ENCODE assay signal across 8 cellular contexts in the genomic region with DNA sequence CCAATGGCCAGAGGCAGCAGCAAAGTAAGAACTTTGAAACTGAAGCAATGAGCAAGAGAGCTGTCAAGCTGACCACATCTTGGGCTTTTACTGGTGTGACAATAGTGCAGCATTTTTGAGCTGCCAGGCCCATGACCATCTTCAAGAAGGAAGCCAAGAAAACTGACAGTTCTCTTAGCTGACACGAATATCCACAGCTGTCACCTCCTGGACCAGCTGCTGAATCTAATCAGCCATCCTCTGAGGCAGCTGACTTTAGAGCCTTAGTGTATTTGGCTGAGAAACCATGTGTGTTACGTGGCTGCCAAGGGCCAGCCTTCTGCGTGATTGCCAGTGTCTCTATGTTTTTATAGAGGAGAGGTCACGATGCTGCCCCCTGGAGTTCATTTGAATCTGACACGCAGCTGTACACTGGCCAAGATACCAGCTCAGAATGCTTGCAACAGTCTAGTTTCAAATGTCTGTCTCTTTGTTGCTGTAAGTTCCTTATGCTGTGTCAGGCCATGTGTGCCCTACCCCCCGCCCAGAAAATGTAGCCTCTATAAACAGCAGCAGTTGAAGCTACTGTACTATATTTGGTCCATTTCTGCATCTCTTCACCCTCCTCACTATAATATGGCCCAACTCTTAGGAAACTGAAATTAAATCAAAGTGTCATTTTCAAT. TPM values are rescaled to one million over a fixed set of nuclear protein-coding genes. Genes with fewer than 3 reads are reported as not detected.
DNase-seq lines count a peak whose midpoint lies in the region; ATAC-seq and TF ChIP-seq lines count a peak whose summit lies in the region.

No MANE protein-coding gene starts in this region.

- no peaks in the 10 kb centered on the region for H3K4me1 Mint-ChIP-seq in T-cell

- H3K36me3 Mint-ChIP-seq in T-cell, result no peaks in the 10 kb centered on the region

- ATAC-seq in HG02678 (IDR thresholded peaks at IDR 0.05; ENCODE audit: unreplicated experiment), result peak; percentile 90
- ATAC-seq in T-cell (replicated peaks in 1 of 4), result peak; percentile 36 to 61 (median 47)
- peak; percentile 98 for ATAC-seq in left lobe of liver

- H3K27me3 Mint-ChIP-seq in T-cell, result peaks cover 1 to 5% of the 10 kb centered on the region in 2 donors

- in situ Hi-C loops in GM13977 (cut with MboI; ENCODE audit: low pct_unique_long_range_greater_than_20kb, low sequenced_read_pairs, unreplicated experiment), result loop anchor here (25.0 kb wide), 1 partner anchor 498 kb away; no protein-coding TSS in a partner anchor

- H3K9me3 Mint-ChIP-seq in T-cell, result no peaks in the 10 kb centered on the region

- POLR2A ChIA-PET in T-cell (lab: Charles Lee), result no interaction called here

- DNase-seq in A172 (ENCODE audit: low spot score) (peak; percentile 84), GM13977 (ENCODE audit: low spot score) (peak; percentile 8), NCI-H1092 (lab: John Stamatoyannopoulos, UW) (peak; percentile 54), T-cell (peak in 19 of 34 experiments; percentile 1 to 29 (median 10)), cerebellar cortex (ENCODE audit: low spot score) (peak; percentile 46), left lobe of liver (ENCODE audit: low spot score) (peak; percentile 89)
- DNase-seq in stimulated activated CD4-positive, alpha-beta T cell treated with anti-CD3 and anti-CD28 coated beads, TNF-alpha, amount 100 ng/mL, for 48 hours (ENCODE audit: low read depth in 3 of 3), result peak in 2 of 3 donors; percentile 3 to 30

- TF ChIP-seq CTCF in GM13977 (IDR thresholded peaks at IDR 0.05; ENCODE audit: extremely low read depth, insufficient read depth, missing control alignments), result peak; percentile 57

- CTCF ChIA-PET in T-cell (lab: Charles Lee), result interaction anchor here (0.6 to 1.3 kb wide), 7 partner anchors 12 to 891 kb away, joined by 3 to 4 read pairs (median 3); no protein-coding TSS in a partner anchor

- no peak overlapping the region for H3K4me3 Mint-ChIP-seq in T-cell

- no peak overlapping the region for H3K27ac Mint-ChIP-seq in T-cell

RNA-seq across cellular contexts. Expression of a gene that starts 39.7 kb away (rescaled TPM):
- total RNA-seq in A172 (2014; rRNA removed; shearing (Covaris generic)), result 0.69 and 0.88 TPM in 2 replicates
- total RNA-seq in T-cell, result under 1 TPM in 1 of 5 donors, not detected in 4; 0.15 TPM
- total RNA-seq in left lobe of liver, result 17.1 TPM

Comparison
In these comparisons a context has a peak if more than half of its experiments do, and no peak if none do; other contexts are left out.
1. Peak in every context shown above with its lines: DNase-seq and ATAC-seq.
2. DNase-seq: peak in every context shown above with its lines; median percentile 89 in left lobe of liver; 84 in A172; 54 in NCI-H1092; 46 in cerebellar cortex; 16 in stimulated activated CD4-positive, alpha-beta T cell treated with anti-CD3 and anti-CD28 coated beads, TNF-alpha, amount 100 ng/mL, for 48 hours; 10 in T-cell; 8 in GM13977.
3. ATAC-seq: peak in every context shown above with its lines; median percentile 98 in left lobe of liver; 90 in HG02678; 47 in T-cell.